1 cellular context compared by ENCODE assay signal in the genomic region with DNA sequence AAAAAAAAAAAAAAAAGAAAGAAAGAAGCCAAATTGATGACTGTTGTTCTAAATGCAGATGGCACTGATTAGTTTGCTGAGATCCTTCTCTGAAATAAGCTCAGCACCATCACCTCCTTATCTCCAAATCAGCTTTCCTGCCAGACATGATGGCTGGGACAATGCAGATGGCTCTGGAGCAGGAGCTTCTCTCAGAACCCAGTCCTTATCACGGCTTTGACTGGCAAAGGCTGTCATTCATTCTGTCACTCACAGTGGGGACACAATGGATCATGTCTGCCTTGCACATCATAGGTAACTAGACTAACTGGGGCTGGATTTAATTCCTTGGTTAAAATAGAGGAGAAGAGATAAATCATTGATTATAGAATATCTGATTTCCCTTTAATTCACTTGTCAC.
TF ChIP-seq lines count a peak whose summit lies in the region.

No MANE protein-coding gene starts in this region.

TF ChIP-seq in GM23338, 12 proteins besides CTCF, POLR2A, EP300 and RAD21 (continued from another document):
- TF ChIP-seq, protein P1, sequence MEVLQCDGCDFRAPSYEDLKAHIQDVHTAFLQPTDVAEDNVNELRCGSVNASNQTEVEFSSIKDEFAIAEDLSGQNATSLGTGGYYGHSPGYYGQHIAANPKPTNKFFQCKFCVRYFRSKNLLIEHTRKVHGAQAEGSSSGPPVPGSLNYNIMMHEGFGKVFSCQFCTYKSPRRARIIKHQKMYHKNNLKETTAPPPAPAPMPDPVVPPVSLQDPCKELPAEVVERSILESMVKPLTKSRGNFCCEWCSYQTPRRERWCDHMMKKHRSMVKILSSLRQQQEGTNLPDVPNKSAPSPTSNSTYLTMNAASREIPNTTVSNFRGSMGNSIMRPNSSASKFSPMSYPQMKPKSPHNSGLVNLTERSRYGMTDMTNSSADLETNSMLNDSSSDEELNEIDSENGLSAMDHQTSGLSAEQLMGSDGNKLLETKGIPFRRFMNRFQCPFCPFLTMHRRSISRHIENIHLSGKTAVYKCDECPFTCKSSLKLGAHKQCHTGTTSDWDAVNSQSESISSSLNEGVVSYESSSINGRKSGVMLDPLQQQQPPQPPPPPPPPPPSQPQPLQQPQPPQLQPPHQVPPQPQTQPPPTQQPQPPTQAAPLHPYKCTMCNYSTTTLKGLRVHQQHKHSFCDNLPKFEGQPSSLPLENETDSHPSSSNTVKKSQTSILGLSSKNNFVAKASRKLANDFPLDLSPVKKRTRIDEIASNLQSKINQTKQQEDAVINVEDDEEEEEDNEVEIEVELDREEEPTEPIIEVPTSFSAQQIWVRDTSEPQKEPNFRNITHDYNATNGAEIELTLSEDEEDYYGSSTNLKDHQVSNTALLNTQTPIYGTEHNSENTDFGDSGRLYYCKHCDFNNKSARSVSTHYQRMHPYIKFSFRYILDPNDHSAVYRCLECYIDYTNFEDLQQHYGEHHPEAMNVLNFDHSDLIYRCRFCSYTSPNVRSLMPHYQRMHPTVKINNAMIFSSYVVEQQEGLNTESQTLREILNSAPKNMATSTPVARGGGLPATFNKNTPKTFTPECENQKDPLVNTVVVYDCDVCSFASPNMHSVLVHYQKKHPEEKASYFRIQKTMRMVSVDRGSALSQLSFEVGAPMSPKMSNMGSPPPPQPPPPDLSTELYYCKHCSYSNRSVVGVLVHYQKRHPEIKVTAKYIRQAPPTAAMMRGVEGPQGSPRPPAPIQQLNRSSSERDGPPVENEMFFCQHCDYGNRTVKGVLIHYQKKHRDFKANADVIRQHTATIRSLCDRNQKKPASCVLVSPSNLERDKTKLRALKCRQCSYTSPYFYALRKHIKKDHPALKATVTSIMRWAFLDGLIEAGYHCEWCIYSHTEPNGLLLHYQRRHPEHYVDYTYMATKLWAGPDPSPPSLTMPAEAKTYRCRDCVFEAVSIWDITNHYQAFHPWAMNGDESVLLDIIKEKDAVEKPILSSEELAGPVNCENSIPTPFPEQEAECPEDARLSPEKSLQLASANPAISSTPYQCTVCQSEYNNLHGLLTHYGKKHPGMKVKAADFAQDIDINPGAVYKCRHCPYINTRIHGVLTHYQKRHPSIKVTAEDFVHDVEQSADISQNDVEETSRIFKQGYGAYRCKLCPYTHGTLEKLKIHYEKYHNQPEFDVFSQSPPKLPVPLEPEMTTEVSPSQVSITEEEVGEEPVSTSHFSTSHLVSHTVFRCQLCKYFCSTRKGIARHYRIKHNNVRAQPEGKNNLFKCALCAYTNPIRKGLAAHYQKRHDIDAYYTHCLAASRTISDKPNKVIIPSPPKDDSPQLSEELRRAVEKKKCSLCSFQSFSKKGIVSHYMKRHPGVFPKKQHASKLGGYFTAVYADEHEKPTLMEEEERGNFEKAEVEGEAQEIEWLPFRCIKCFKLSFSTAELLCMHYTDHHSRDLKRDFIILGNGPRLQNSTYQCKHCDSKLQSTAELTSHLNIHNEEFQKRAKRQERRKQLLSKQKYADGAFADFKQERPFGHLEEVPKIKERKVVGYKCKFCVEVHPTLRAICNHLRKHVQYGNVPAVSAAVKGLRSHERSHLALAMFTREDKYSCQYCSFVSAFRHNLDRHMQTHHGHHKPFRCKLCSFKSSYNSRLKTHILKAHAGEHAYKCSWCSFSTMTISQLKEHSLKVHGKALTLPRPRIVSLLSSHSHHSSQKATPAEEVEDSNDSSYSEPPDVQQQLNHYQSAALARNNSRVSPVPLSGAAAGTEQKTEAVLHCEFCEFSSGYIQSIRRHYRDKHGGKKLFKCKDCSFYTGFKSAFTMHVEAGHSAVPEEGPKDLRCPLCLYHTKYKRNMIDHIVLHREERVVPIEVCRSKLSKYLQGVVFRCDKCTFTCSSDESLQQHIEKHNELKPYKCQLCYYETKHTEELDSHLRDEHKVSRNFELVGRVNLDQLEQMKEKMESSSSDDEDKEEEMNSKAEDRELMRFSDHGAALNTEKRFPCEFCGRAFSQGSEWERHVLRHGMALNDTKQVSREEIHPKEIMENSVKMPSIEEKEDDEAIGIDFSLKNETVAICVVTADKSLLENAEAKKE (CRISPR knock-in tag; IDR thresholded peaks at IDR 0.05), result no peak
- TF ChIP-seq EZH2phosphoT487 (IDR thresholded peaks at IDR 0.05; ENCODE audit: unreplicated experiment) (no peak), NANOG (IDR thresholded peaks at IDR 0.05; ENCODE audit: borderline replicate concordance) (no peak)
